Comparison of ENCODE assay signal across 8 cellular contexts in the genomic region with DNA sequence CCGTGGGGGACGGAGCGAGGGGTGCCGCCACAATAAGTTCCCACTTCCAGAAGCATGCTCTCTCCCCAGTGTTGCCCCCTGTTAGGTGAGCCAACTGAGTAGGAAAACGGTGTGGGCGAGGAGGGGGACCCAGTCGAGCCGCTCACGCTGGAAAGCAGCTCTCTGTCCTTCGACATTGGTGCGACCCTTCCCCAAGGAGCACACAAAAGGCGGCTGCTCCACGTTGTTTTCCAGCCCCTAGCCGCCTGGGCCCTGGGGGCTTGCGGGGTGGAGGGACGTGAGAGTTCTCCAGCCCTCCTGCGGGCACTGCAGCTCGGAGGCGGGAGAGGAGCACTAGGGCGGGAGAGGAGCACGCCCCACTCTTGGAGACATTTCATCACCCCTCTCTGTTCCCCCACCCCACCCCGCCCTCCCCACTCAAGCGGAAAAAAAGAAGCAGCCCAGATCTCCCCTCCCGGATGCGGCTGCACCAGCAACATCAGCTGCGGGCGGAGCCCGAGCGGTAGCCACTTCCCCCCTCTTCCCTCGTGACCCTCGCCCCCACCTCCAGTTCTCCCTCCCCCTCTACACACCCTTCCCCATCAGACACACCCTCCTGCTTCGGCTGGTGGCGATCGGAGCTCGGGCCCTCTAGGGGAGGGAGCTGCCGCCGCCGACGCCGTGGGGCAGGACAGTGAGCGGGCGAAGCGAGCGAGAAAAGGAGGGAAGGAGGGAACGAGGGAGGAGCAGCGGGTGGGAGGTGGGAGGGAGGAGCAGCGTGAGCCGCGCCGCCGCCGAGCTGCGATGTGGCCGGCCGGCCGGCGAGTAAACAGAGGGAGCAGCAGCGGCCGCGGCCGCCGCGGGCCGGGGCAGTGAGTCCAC. TPM values are rescaled to one million over a fixed set of nuclear protein-coding genes. Genes with fewer than 3 reads are reported as not detected.
DNase-seq lines count a peak whose midpoint lies in the region; ATAC-seq, FAIRE-seq and TF ChIP-seq lines count a peak whose summit lies in the region.

DOCK11 (plus strand) TSS at position 755 of the 861 bp plus-strand sequence. CDS start 157 bp downstream, outside the sequence.

- H3K36me3 ChIP-seq in heart left ventricle (no peaks in the 10 kb centered on the region), trophoblast cell (ENCODE audit: control insufficient read depth in 1 of 2, insufficient read depth in 2 of 2, low read length in 2 of 2) (no peaks in the 10 kb centered on the region), tibial artery (no peaks in the 10 kb centered on the region)

- H3K18ac ChIP-seq in trophoblast cell (ENCODE audit: low read length) = peak within 1 kb of the TSS; percentile 40

- DNase-seq in GDM1 (lab: John Stamatoyannopoulos, UW) = peak; percentile 84
- peak; percentile 57 for DNase-seq in H54 (ENCODE audit: insufficient read length, low spot score)
- peak; percentile 74 for DNase-seq in M059J (ENCODE audit: low read depth)
- DNase-seq in SW 1271 (lab: John Stamatoyannopoulos, UW) = peak; percentile 29 to 38
- peak; percentile 75 for DNase-seq in activated naive CD8-positive, alpha-beta T cell treated with anti-CD3 and anti-CD28 coated beads, Interleukin-2, amount 10 ng/mL, durations not matched to agents 7 days and 5 days
- DNase-seq in heart left ventricle = peak; percentile 76 to 86 (median 79)
- peak; percentile 60 to 67 for DNase-seq in trophoblast cell
- DNase-seq in tibial artery = peak; percentile 82 to 90

- no peak within 1 kb of the TSS for H3K4ac ChIP-seq in trophoblast cell (ENCODE audit: low read depth, low read length)

- peak within 1 kb of the TSS; percentile 52 for H2AFZ ChIP-seq in trophoblast cell (ENCODE audit: insufficient read depth, low read length, poor library complexity)

- no peaks in the 10 kb centered on the region for H3K27me3 Mint-ChIP-seq in activated naive CD8-positive, alpha-beta T cell treated with anti-CD3 and anti-CD28 coated beads, Interleukin-2, amount 10 ng/mL, durations not matched to agents 7 days and 5 days

- peak within 1 kb of the TSS; percentile 47 for H4K12ac ChIP-seq in trophoblast cell (ENCODE audit: low read depth, low read length)

- H3K36me3 Mint-ChIP-seq in activated naive CD8-positive, alpha-beta T cell treated with anti-CD3 and anti-CD28 coated beads, Interleukin-2, amount 10 ng/mL, durations not matched to agents 7 days and 5 days = peaks cover 5% of the 10 kb centered on the region

- intact Hi-C loops in heart left ventricle (cut with DNase I) (loop anchor here in 1 of 10 donors (10.0 kb wide), 1 partner anchor 60 kb away; no protein-coding TSS in a partner anchor), tibial artery (cut with DNase I; ENCODE audit: low total_unique reads) (no loop called here)

- H3K14ac ChIP-seq in trophoblast cell (ENCODE audit: low read length) = no peak within 1 kb of the TSS

- no peak within 1 kb of the TSS for H3K23ac ChIP-seq in trophoblast cell (ENCODE audit: low read length)

- no peak within 1 kb of the TSS for H2AK5ac ChIP-seq in trophoblast cell (ENCODE audit: low read length)

- peak within 1 kb of the TSS; percentile 99 for H3K27ac Mint-ChIP-seq in activated naive CD8-positive, alpha-beta T cell treated with anti-CD3 and anti-CD28 coated beads, Interleukin-2, amount 10 ng/mL, durations not matched to agents 7 days and 5 days

- no peak within 1 kb of the TSS for H2BK5ac ChIP-seq in trophoblast cell (ENCODE audit: low read depth, low read length, poor library complexity)

- no peak within 1 kb of the TSS for H2BK120ac ChIP-seq in trophoblast cell (ENCODE audit: insufficient read depth, low read length, poor library complexity)

- peak; percentile 59 for TF ChIP-seq POLR2A in H54 (IDR thresholded peaks at IDR 0.05; ENCODE audit: low read depth, low read length)
- TF ChIP-seq POLR2A in heart left ventricle (IDR thresholded peaks at IDR 0.05) = peak in 1 of 2 donors; percentile 16

- H3K79me1 ChIP-seq in trophoblast cell (ENCODE audit: low read length) = no peaks in the 10 kb centered on the region

- no peaks in the 10 kb centered on the region for H3K9me3 ChIP-seq in heart left ventricle
- no peaks in the 10 kb centered on the region for H3K9me3 ChIP-seq in trophoblast cell (ENCODE audit: insufficient read depth, low read depth, low read length)
- no peaks in the 10 kb centered on the region for H3K9me3 ChIP-seq in tibial artery

- TF ChIP-seq CTCF in heart left ventricle (IDR thresholded peaks at IDR 0.05) (no peak), tibial artery (IDR thresholded peaks at IDR 0.05) (peak in 1 of 2 experiments; percentile 24)

- H3K4me3 ChIP-seq in heart left ventricle = peak within 1 kb of the TSS; percentile 42 to 79 (median 62)
- H3K4me3 ChIP-seq in trophoblast cell (ENCODE audit: low read depth, low read length) = peak within 1 kb of the TSS; percentile 81
- H3K4me3 ChIP-seq in tibial artery = peak within 1 kb of the TSS; percentile 92 to 93

- H3K27me3 ChIP-seq in heart left ventricle = peaks cover 0 to 18% (median 0%) of the 10 kb centered on the region in 9 donors
- peaks cover 6% of the 10 kb centered on the region for H3K27me3 ChIP-seq in trophoblast cell (ENCODE audit: insufficient read depth, low read length)
- no peaks in the 10 kb centered on the region for H3K27me3 ChIP-seq in tibial artery

- peaks cover 14% of the 10 kb centered on the region for H3K4me1 Mint-ChIP-seq in activated naive CD8-positive, alpha-beta T cell treated with anti-CD3 and anti-CD28 coated beads, Interleukin-2, amount 10 ng/mL, durations not matched to agents 7 days and 5 days

- POLR2A ChIA-PET in activated naive CD8-positive, alpha-beta T cell treated with anti-CD3 and anti-CD28 coated beads, Interleukin-2, amount 10 ng/mL, durations not matched to agents 7 days and 5 days (lab: Charles Lee) = interaction anchor here (0.7 to 3.8 kb wide), 12 partner anchors 27 to 1115 kb away, joined by 3 to 107 read pairs (median 3); partner anchors contain the start of gene WDR44

- no peak within 1 kb of the TSS for H2BK12ac ChIP-seq in trophoblast cell (ENCODE audit: low read length)

- FAIRE-seq in H54 (lab: Jason Lieb, UNC) = no peak

- peak within 1 kb of the TSS; percentile 56 for H4K8ac ChIP-seq in trophoblast cell (ENCODE audit: low read depth, low read length)

- peaks cover 0 to 11% (median 0%) of the 10 kb centered on the region in 12 donors for H3K4me1 ChIP-seq in heart left ventricle
- peaks cover 0 to 6% of the 10 kb centered on the region in 2 experiments for H3K4me1 ChIP-seq in trophoblast cell (ENCODE audit: control insufficient read depth in 1 of 2, insufficient read depth in 2 of 2, low read length in 2 of 2)
- peaks cover 0 to 29% (median 3%) of the 10 kb centered on the region in 4 donors for H3K4me1 ChIP-seq in tibial artery

- H3K9me3 Mint-ChIP-seq in activated naive CD8-positive, alpha-beta T cell treated with anti-CD3 and anti-CD28 coated beads, Interleukin-2, amount 10 ng/mL, durations not matched to agents 7 days and 5 days = no peaks in the 10 kb centered on the region

- peak within 1 kb of the TSS; percentile 40 for H3K9ac ChIP-seq in trophoblast cell (ENCODE audit: low read length)

- ATAC-seq in activated naive CD8-positive, alpha-beta T cell treated with anti-CD3 and anti-CD28 coated beads, Interleukin-2, amount 10 ng/mL, durations not matched to agents 7 days and 5 days (ENCODE audit: low read depth) = peak; percentile 70
- peak; percentile 85 to 96 (median 90) for ATAC-seq in heart left ventricle

- H3K4me3 Mint-ChIP-seq in activated naive CD8-positive, alpha-beta T cell treated with anti-CD3 and anti-CD28 coated beads, Interleukin-2, amount 10 ng/mL, durations not matched to agents 7 days and 5 days = peak within 1 kb of the TSS; percentile 99

- H3K27ac ChIP-seq in heart left ventricle (peak within 1 kb of the TSS; percentile 32 to 93 (median 73)), trophoblast cell (ENCODE audit: low read depth, low read length) (no peak within 1 kb of the TSS), tibial artery (peak within 1 kb of the TSS; percentile 92 to 95)

- peak within 1 kb of the TSS; percentile 85 for H3K4me2 ChIP-seq in trophoblast cell (ENCODE audit: low read length)

- 7 to 49% (median 26%) methylated on average over 27 to 64 of the region's 64 CpGs for WGBS in heart left ventricle, 4 donors
- WGBS in trophoblast cell (ENCODE audit: extremely low coverage, insufficient coverage, insufficient read length) = no CpG with 5 or more reads among the region's 64 CpGs

- peak within 1 kb of the TSS; percentile 19 for H4K91ac ChIP-seq in trophoblast cell (ENCODE audit: low read depth, low read length)

- H3K79me2 ChIP-seq in trophoblast cell (ENCODE audit: control insufficient read depth, insufficient read depth, low read length, poor library complexity) = no peaks in the 10 kb centered on the region

RNA-seq across cellular contexts. Expression of gene DOCK11, which starts in this region (rescaled TPM):
- 2.3 and 3.4 TPM in 2 replicates for total RNA-seq in M059J (2014; rRNA removed; shearing (Covaris generic))
- 10 to 100 TPM; 71.9 to 80.4 TPM for total RNA-seq in activated naive CD8-positive, alpha-beta T cell treated with anti-CD3 and anti-CD28 coated beads, Interleukin-2, amount 10 ng/mL, durations not matched to agents 7 days and 5 days
- total RNA-seq in heart left ventricle = 10 to 100 TPM in 2 of 9 donors, 1 to 10 TPM in 7; 2.0 to 26.3 (median 3.1) TPM
- 1 to 10 TPM; 1.8 to 2.1 TPM for polyA plus RNA-seq in heart left ventricle
- 3.1 TPM in 2 replicates for polyA plus RNA-seq in trophoblast cell (2013)

Comparison
In these comparisons a context has a peak if more than half of its experiments do, and no peak if none do; other contexts are left out.
1. DNase-seq: peak in every context shown above with its lines; median percentile 86 in tibial artery; 84 in GDM1; 79 in heart left ventricle; 75 in activated naive CD8-positive, alpha-beta T cell treated with anti-CD3 and anti-CD28 coated beads, Interleukin-2, amount 10 ng/mL, durations not matched to agents 7 days and 5 days; 74 in M059J; 64 in trophoblast cell; 57 in H54; 34 in SW 1271.